29 cellular contexts compared by ENCODE assay signal in genomic region chr9:133761641-133762248, GRCh38. TPM values are rescaled to one million over a fixed set of nuclear protein-coding genes. Genes with fewer than 3 reads are reported as not detected.
A peak's percentile ranks its signal among the peaks of the same experiment; 100 is the strongest.
DNase-seq lines count a peak whose midpoint lies in the region; ATAC-seq and TF ChIP-seq lines count a peak whose summit lies in the region.
"Had no signal": no experiment of that assay in that cellular context is flagged by ENCODE, and none has a peak within 500 bp of the region (broad histone marks: within the 10 kb centered on the region; RNA-seq: fewer than 3 reads in every experiment).

No MANE protein-coding gene starts in this region.

- no peak for TF ChIP-seq CTCF in RWPE2 (IDR thresholded peaks at IDR 0.05; ENCODE audit: poor library complexity, severe bottlenecking)
- TF ChIP-seq CTCF in stomach (IDR thresholded peaks at IDR 0.05) = no peak
- TF ChIP-seq CTCF in neural progenitor cell (IDR thresholded peaks at IDR 0.05) = no peak

- H3K79me2 ChIP-seq in neural progenitor cell (ENCODE audit: low read depth) = no peaks in the 10 kb centered on the region
- H3K79me2 ChIP-seq: hepatocyte had no signal

- TF ChIP-seq EP300 in stomach (IDR thresholded peaks at IDR 0.05) = no peak

- H3F3A ChIP-seq in neural progenitor cell (ENCODE audit: low read depth) = no peaks in the 10 kb centered on the region

- H3K9ac ChIP-seq in neural progenitor cell = no peak overlapping the region

- no peak overlapping the region for H3K27ac Mint-ChIP-seq in neural progenitor cell
- H3K27ac Mint-ChIP-seq: activated CD4-positive, alpha-beta memory T cell treated with anti-CD3 and anti-CD28 coated beads, Interleukin-2, amount 10 ng/mL, durations not matched to agents 7 days and 5 days; natural killer cell treated with Interleukin-12 subunit alpha and Interleukin-12 subunit beta and Interleukin-15 and Interleukin-18, amount 100 ng/mL, for 72 hours; stimulated activated naive CD8-positive, alpha-beta T cell treated with anti-CD3 and anti-CD28 coated beads, Interleukin-15, Interleukin-2, amounts not matched to agents 100 ng/mL and 50 ng/mL, for 24 hours had no signal

- peaks cover 1% of the 10 kb centered on the region for H3K9me3 Mint-ChIP-seq in neural progenitor cell
- H3K9me3 Mint-ChIP-seq: natural killer cell treated with Interleukin-12 subunit alpha and Interleukin-12 subunit beta and Interleukin-15 and Interleukin-18, amount 100 ng/mL, for 72 hours; stimulated activated naive CD8-positive, alpha-beta T cell treated with anti-CD3 and anti-CD28 coated beads, Interleukin-15, Interleukin-2, amounts not matched to agents 100 ng/mL and 50 ng/mL, for 24 hours had no signal

- 84 to 94% (median 91%) methylated on average over 10 to 11 of the region's 11 CpGs for WGBS in stomach, 5 donors

- no peaks in the 10 kb centered on the region for H3K27me3 Mint-ChIP-seq in neural progenitor cell (ENCODE audit: insufficient read depth, low read depth)
- H3K27me3 Mint-ChIP-seq: activated CD4-positive, alpha-beta memory T cell treated with anti-CD3 and anti-CD28 coated beads, Interleukin-2, amount 10 ng/mL, durations not matched to agents 7 days and 5 days; stimulated activated naive CD8-positive, alpha-beta T cell treated with anti-CD3 and anti-CD28 coated beads, Interleukin-15, Interleukin-2, amounts not matched to agents 100 ng/mL and 50 ng/mL, for 24 hours had no signal

- H3K4me1 ChIP-seq in RWPE2 (ENCODE audit: insufficient read depth, poor library complexity, severe bottlenecking) = no peaks in the 10 kb centered on the region
- H3K4me1 ChIP-seq in stomach = no peaks in the 10 kb centered on the region
- H3K4me1 ChIP-seq in neural progenitor cell = no peaks in the 10 kb centered on the region
- H3K4me1 ChIP-seq: Caco-2, gastrocnemius medialis, pancreas had no signal

- H3K36me3 Mint-ChIP-seq in neural progenitor cell = peaks cover 32% of the 10 kb centered on the region

- DNase-seq in activated CD4-positive, CD25-positive, alpha-beta regulatory T cell treated with anti-CD3 and anti-CD28 coated beads, Interleukin-2, amount 50 U/mL, for 72 hours = peak; percentile 7
- no peak for DNase-seq in activated CD4-positive, CD25-positive, alpha-beta regulatory T cell (lab: John Stamatoyannopoulos, UW)
- DNase-seq in RWPE2 (ENCODE audit: low spot score) (peak; percentile 19), left lobe of liver (ENCODE audit: low spot score) (peak; percentile 38), stomach (peak; percentile 15), neural progenitor cell (ENCODE audit: low spot score) (no peak)
- DNase-seq: activated CD4-positive, alpha-beta memory T cell treated with anti-CD3 and anti-CD28 coated beads, Interleukin-2, amount 10 ng/mL, durations not matched to agents 7 days and 5 days; activated gamma-delta T cell treated with Interleukin-2 at 50 U/mL for 16 hours; C1 segment of cervical spinal cord; Caco-2; DND-41; GF-D8; IMR-90; mucosa of descending colon; NCI-H1436 treated with DMSO at 0.1 percent for 48 hours; NCI-H2081 treated with DMSO at 0.1 percent for 48 hours; NCI-H226; NCI-H526 treated with DMSO at 0.1 percent for 48 hours; NK-92 treated with Interleukin-12 subunit alpha and Interleukin-12 subunit beta, amount 100 ng/mL, for 24 hours; SHP77; stimulated activated CD4-positive, alpha-beta T cell treated with anti-CD3 and anti-CD28 coated beads, Interleukin-2, amount 100 ng/mL, for 24 hours had no signal

- H4K20me1 ChIP-seq in neural progenitor cell (ENCODE audit: low read depth) = no peaks in the 10 kb centered on the region

- peaks cover 13% of the 10 kb centered on the region for H3K4me1 Mint-ChIP-seq in neural progenitor cell
- H3K4me1 Mint-ChIP-seq: activated CD4-positive, alpha-beta memory T cell treated with anti-CD3 and anti-CD28 coated beads, Interleukin-2, amount 10 ng/mL, durations not matched to agents 7 days and 5 days had no signal

- no peak for ATAC-seq in RWPE2 (ENCODE audit: low read depth)
- ATAC-seq in left lobe of liver = no peak
- no peak for ATAC-seq in GM21367 (IDR thresholded peaks at IDR 0.05; ENCODE audit: unreplicated experiment)
- ATAC-seq in GM18870 (IDR thresholded peaks at IDR 0.05; ENCODE audit: unreplicated experiment) = no peak
- ATAC-seq: gastrocnemius medialis; mucosa of descending colon; natural killer cell treated with Interleukin-12 subunit alpha and Interleukin-12 subunit beta and Interleukin-15 and Interleukin-18, amount 100 ng/mL, for 72 hours; pancreas had no signal

- H3K4me3 ChIP-seq in RWPE2 (ENCODE audit: severe bottlenecking) (no peak overlapping the region), stomach (no peak overlapping the region), neural progenitor cell (no peak overlapping the region)
- H3K4me3 ChIP-seq: gastrocnemius medialis, hepatocyte, mucosa of descending colon, pancreas had no signal

- H3K4me2 ChIP-seq in neural progenitor cell = no peak overlapping the region
- H3K4me2 ChIP-seq: hepatocyte had no signal

- no peak overlapping the region for H2AFZ ChIP-seq in neural progenitor cell (replicated peaks)
- H2AFZ ChIP-seq: hepatocyte had no signal

- no peak overlapping the region for H3K27ac ChIP-seq in RWPE2 (ENCODE audit: poor library complexity, severe bottlenecking)
- H3K27ac ChIP-seq in stomach = no peak overlapping the region
- no peak overlapping the region for H3K27ac ChIP-seq in neural progenitor cell
- H3K27ac ChIP-seq: 22Rv1, gastrocnemius medialis, hepatocyte, pancreas had no signal

- H3K9me3 ChIP-seq in RWPE2 (ENCODE audit: severe bottlenecking) (peaks cover under 1% of the 10 kb centered on the region), stomach (peaks cover 0 to 1% (median under 1%) of the 10 kb centered on the region in 4 donors), neural progenitor cell (ENCODE audit: low read depth) (no peaks in the 10 kb centered on the region)
- H3K9me3 ChIP-seq: Caco-2, gastrocnemius medialis, mucosa of descending colon, pancreas had no signal

- no peak for TF ChIP-seq POLR2A in stomach (IDR thresholded peaks at IDR 0.05)

- intact Hi-C loops in stomach (cut with DNase I; ENCODE audit: low total_unique reads) = no loop called here

- H3K27me3 ChIP-seq in RWPE2 (ENCODE audit: insufficient read depth, poor library complexity, severe bottlenecking) = no peaks in the 10 kb centered on the region
- no peaks in the 10 kb centered on the region for H3K27me3 ChIP-seq in stomach
- no peaks in the 10 kb centered on the region for H3K27me3 ChIP-seq in neural progenitor cell
- H3K27me3 ChIP-seq: gastrocnemius medialis, hepatocyte, pancreas had no signal

- H3K36me3 ChIP-seq in RWPE2 (ENCODE audit: low read depth) (peaks cover 34% of the 10 kb centered on the region), stomach (peaks cover 8 to 43% (median 31%) of the 10 kb centered on the region in 4 donors), neural progenitor cell (peaks cover 1% of the 10 kb centered on the region)
- H3K36me3 ChIP-seq: gastrocnemius medialis had no signal

- H3K4me3 Mint-ChIP-seq in neural progenitor cell = no peak overlapping the region
- H3K4me3 Mint-ChIP-seq: activated CD4-positive, alpha-beta memory T cell treated with anti-CD3 and anti-CD28 coated beads, Interleukin-2, amount 10 ng/mL, durations not matched to agents 7 days and 5 days; natural killer cell treated with Interleukin-12 subunit alpha and Interleukin-12 subunit beta and Interleukin-15 and Interleukin-18, amount 100 ng/mL, for 72 hours; stimulated activated naive CD8-positive, alpha-beta T cell treated with anti-CD3 and anti-CD28 coated beads, Interleukin-15, Interleukin-2, amounts not matched to agents 100 ng/mL and 50 ng/mL, for 24 hours had no signal

RNA-seq across cellular contexts. Expression of gene SARDH, which starts 23.6 kb away (rescaled TPM):
- total RNA-seq in left lobe of liver (208 TPM), stomach (10 to 100 TPM in 1 of 5 donors, 1 to 10 TPM in 3, not detected in 1; 2.3 to 15.2 (median 3.9) TPM), neural progenitor cell (ENCODE audit: low replicate concordance) (3.9 and 9.2 TPM in 2 replicates)
- 1 to 10 TPM in 1 of 3 donors, under 1 TPM in 2; 0.76 to 2.6 (median 0.93) TPM for polyA plus RNA-seq in stomach

Comparison
In these comparisons a context has a peak if more than half of its experiments do, and no peak if none do; other contexts are left out.
1. DNase-seq: peak in activated CD4-positive, CD25-positive, alpha-beta regulatory T cell treated with anti-CD3 and anti-CD28 coated beads, Interleukin-2, amount 50 U/mL, for 72 hours (single experiment), RWPE2 (single experiment), left lobe of liver (single experiment) and stomach (single experiment); none in activated CD4-positive, CD25-positive, alpha-beta regulatory T cell (0 of 4) and neural progenitor cell (single experiment).
2. RNA of gene SARDH, which starts 23.6 kb away (total RNA-seq): 208 TPM in left lobe of liver (single experiment); 3.9 to 9.2 TPM in neural progenitor cell and 2.3 to 15.2 TPM in stomach; every median in the first group is over 10 times any median in the second.